19 cellular contexts compared by ENCODE assay signal in genomic region chr1:246001142-246001812, GRCh38.
DNase-seq lines count a peak whose midpoint lies in the region; ATAC-seq and TF ChIP-seq lines count a peak whose summit lies in the region.
"Had no signal": no experiment of that assay in that cellular context is flagged by ENCODE, and none has a peak within 500 bp of the region (broad histone marks: within the 10 kb centered on the region; RNA-seq: fewer than 3 reads in every experiment).

No MANE protein-coding gene starts in this region.

- no peaks in the 10 kb centered on the region for H3K27me3 Mint-ChIP-seq in CD4-positive, CD25-positive, alpha-beta regulatory T cell
- H3K27me3 Mint-ChIP-seq: activated CD4-positive, alpha-beta T cell treated with anti-CD3 and anti-CD28 coated beads for 36 hours had no signal

- no peak for DNase-seq in CD4-positive, CD25-positive, alpha-beta regulatory T cell
- DNase-seq in MG63 (peak; percentile 80), cardiac fibroblast (ENCODE audit: low read depth in 2 of 2) (peak; percentile 60 to 81), iris pigment epithelial cell (ENCODE audit: low read depth) (peak; percentile 90), heart left ventricle (no peak), testis (no peak), aorta (no peak)
- DNase-seq: activated CD4-positive, alpha-beta T cell treated with anti-CD3 and anti-CD28 coated beads for 36 hours; activated effector memory CD4-positive, alpha-beta T cell treated with anti-CD3 and anti-CD28 coated beads, Interleukin-2, amount 50 U/mL, for 16 hours; adrenal gland; colonic mucosa; DND-41; H7; NCI-H1048; NCI-H69; sigmoid colon; stimulated activated CD4-positive, alpha-beta T cell treated with anti-CD3 and anti-CD28 coated beads, Interleukin-2, amount 100 ng/mL, for 24 hours had no signal

- H3K9me3 Mint-ChIP-seq in CD4-positive, CD25-positive, alpha-beta regulatory T cell = no peaks in the 10 kb centered on the region

- H3K4me3 Mint-ChIP-seq in CD4-positive, CD25-positive, alpha-beta regulatory T cell = no peak overlapping the region
- H3K4me3 Mint-ChIP-seq: activated CD4-positive, alpha-beta T cell treated with anti-CD3 and anti-CD28 coated beads for 36 hours had no signal

- TF ChIP-seq POLR2A in heart left ventricle (IDR thresholded peaks at IDR 0.05) (no peak), testis (IDR thresholded peaks at IDR 0.05) (no peak)

- no peaks in the 10 kb centered on the region for H3K4me1 ChIP-seq in CD4-positive, CD25-positive, alpha-beta regulatory T cell (ENCODE audit: control insufficient read depth, insufficient read depth, low read length, poor library complexity, severe bottlenecking)
- H3K4me1 ChIP-seq in heart left ventricle (peaks cover 0 to 14% (median 2%) of the 10 kb centered on the region in 12 donors), testis (no peaks in the 10 kb centered on the region), aorta (ENCODE audit: control insufficient read depth in 1 of 2, insufficient read depth in 2 of 2, low read length in 2 of 2) (peaks cover 0 to 3% of the 10 kb centered on the region in 2 donors)
- H3K4me1 ChIP-seq: colonic mucosa had no signal

- H3K27me3 ChIP-seq in CD4-positive, CD25-positive, alpha-beta regulatory T cell (ENCODE audit: control insufficient read depth, insufficient read depth, low read length) = no peaks in the 10 kb centered on the region
- H3K27me3 ChIP-seq in MG63 (no peaks in the 10 kb centered on the region), heart left ventricle (no peaks in the 10 kb centered on the region), testis (no peaks in the 10 kb centered on the region), aorta (ENCODE audit: control insufficient read depth in 1 of 2, insufficient read depth in 2 of 2, low read length in 1 of 2) (no peaks in the 10 kb centered on the region)
- H3K27me3 ChIP-seq: adrenal gland, colonic mucosa, sigmoid colon had no signal

- intact Hi-C loops in heart left ventricle (cut with DNase I) = loop anchor here in 8 of 10 donors (2.0 to 10.0 kb wide), 10 partner anchors 116 to 636 kb away; no protein-coding TSS in a partner anchor
- intact Hi-C loops in testis (cut with DNase I; ENCODE audit: low total_unique reads) = loop anchor here (10.0 kb wide), 1 partner anchor 846 kb away; the partner anchor contains the start of gene KIF26B
- intact Hi-C loops in aorta (cut with DNase I) = loop anchor here in 1 of 2 donors (10.0 kb wide), 1 partner anchor 846 kb away; the partner anchor contains the start of gene KIF26B

- no peak overlapping the region for H3K27ac ChIP-seq in CD4-positive, CD25-positive, alpha-beta regulatory T cell (ENCODE audit: insufficient read depth, low read length, poor library complexity, severe bottlenecking)
- H3K27ac ChIP-seq in heart left ventricle = no peak overlapping the region
- no peak overlapping the region for H3K27ac ChIP-seq in testis
- no peak overlapping the region for H3K27ac ChIP-seq in aorta (ENCODE audit: low read depth in 1 of 2, low read length in 2 of 2)
- H3K27ac ChIP-seq: adrenal gland, colonic mucosa, HL-60 had no signal

- H3K36me3 Mint-ChIP-seq in CD4-positive, CD25-positive, alpha-beta regulatory T cell = peaks cover 6% of the 10 kb centered on the region

- H3K36me3 ChIP-seq in CD4-positive, CD25-positive, alpha-beta regulatory T cell (ENCODE audit: control insufficient read depth, insufficient read depth, low read length) = no peaks in the 10 kb centered on the region
- no peaks in the 10 kb centered on the region for H3K36me3 ChIP-seq in MG63
- H3K36me3 ChIP-seq in heart left ventricle = no peaks in the 10 kb centered on the region
- H3K36me3 ChIP-seq in testis (ENCODE audit: low read depth, missing control alignments) = no peaks in the 10 kb centered on the region
- H3K36me3 ChIP-seq in aorta (ENCODE audit: control insufficient read depth in 1 of 2, insufficient read depth in 2 of 2, low read length in 1 of 2) = no peaks in the 10 kb centered on the region
- H3K36me3 ChIP-seq: adrenal gland, colonic mucosa, sigmoid colon had no signal

- ATAC-seq in CD4-positive, CD25-positive, alpha-beta regulatory T cell (ENCODE audit: low read depth in 2 of 2) = no peak
- ATAC-seq in heart left ventricle (no peak), GM18907 (IDR thresholded peaks at IDR 0.05; ENCODE audit: unreplicated experiment) (no peak), aorta (ENCODE audit: low FRiP score) (no peak)
- ATAC-seq: activated CD4-positive, alpha-beta T cell treated with anti-CD3 and anti-CD28 coated beads for 36 hours had no signal

- H3K9me3 ChIP-seq in CD4-positive, CD25-positive, alpha-beta regulatory T cell (ENCODE audit: control insufficient read depth in 2 of 2, low read length in 2 of 2) = no peaks in the 10 kb centered on the region
- peaks cover 17% of the 10 kb centered on the region for H3K9me3 ChIP-seq in MG63
- no peaks in the 10 kb centered on the region for H3K9me3 ChIP-seq in heart left ventricle
- H3K9me3 ChIP-seq in testis = no peaks in the 10 kb centered on the region
- no peaks in the 10 kb centered on the region for H3K9me3 ChIP-seq in aorta (ENCODE audit: control insufficient read depth, low read length)
- H3K9me3 ChIP-seq: adrenal gland, colonic mucosa, sigmoid colon had no signal

- H3K27ac Mint-ChIP-seq in CD4-positive, CD25-positive, alpha-beta regulatory T cell = peak overlapping the region; percentile 45 to 65 (median 51)
- H3K27ac Mint-ChIP-seq: activated CD4-positive, alpha-beta T cell treated with anti-CD3 and anti-CD28 coated beads for 36 hours had no signal

- TF ChIP-seq CTCF in cardiac fibroblast (IDR thresholded peaks at IDR 0.05; ENCODE audit: low read depth, low read length) (no peak), heart left ventricle (IDR thresholded peaks at IDR 0.05) (no peak), testis (IDR thresholded peaks at IDR 0.05) (no peak)

- WGBS in heart left ventricle, 4 donors = 84 to 98% (median 95%) methylated on average over 9 of the region's 9 CpGs
- 93% methylated on average over 9 of the region's 9 CpGs for WGBS in testis, 2 donors
- WGBS in aorta, 2 donors = 92 to 94% methylated on average over 9 of the region's 9 CpGs

- no peak overlapping the region for H3K4me3 ChIP-seq in CD4-positive, CD25-positive, alpha-beta regulatory T cell (ENCODE audit: low read depth, low read length)
- H3K4me3 ChIP-seq in MG63 = no peak overlapping the region
- no peak overlapping the region for H3K4me3 ChIP-seq in cardiac fibroblast (replicated peaks in 1 of 2; ENCODE audit: low read depth in 2 of 2, low read length in 2 of 2)
- H3K4me3 ChIP-seq in heart left ventricle = no peak overlapping the region
- no peak overlapping the region for H3K4me3 ChIP-seq in testis
- no peak overlapping the region for H3K4me3 ChIP-seq in aorta (ENCODE audit: low read length in 2 of 2)
- H3K4me3 ChIP-seq: adrenal gland, colonic mucosa, sigmoid colon had no signal

- H3K4me1 Mint-ChIP-seq in CD4-positive, CD25-positive, alpha-beta regulatory T cell = peaks cover 0 to 2% (median 0%) of the 10 kb centered on the region in 4 donors
- H3K4me1 Mint-ChIP-seq: activated CD4-positive, alpha-beta T cell treated with anti-CD3 and anti-CD28 coated beads for 36 hours had no signal

Comparison
In these comparisons a context has a peak if more than half of its experiments do, and no peak if none do; other contexts are left out.
1. DNase-seq: peak in MG63 (single experiment), cardiac fibroblast (2 of 2) and iris pigment epithelial cell (single experiment); none in CD4-positive, CD25-positive, alpha-beta regulatory T cell (0 of 3), heart left ventricle (0 of 5), testis (single experiment) and aorta (0 of 2).